ENCODE assay signal across 26 cellular contexts in the genomic region with DNA sequence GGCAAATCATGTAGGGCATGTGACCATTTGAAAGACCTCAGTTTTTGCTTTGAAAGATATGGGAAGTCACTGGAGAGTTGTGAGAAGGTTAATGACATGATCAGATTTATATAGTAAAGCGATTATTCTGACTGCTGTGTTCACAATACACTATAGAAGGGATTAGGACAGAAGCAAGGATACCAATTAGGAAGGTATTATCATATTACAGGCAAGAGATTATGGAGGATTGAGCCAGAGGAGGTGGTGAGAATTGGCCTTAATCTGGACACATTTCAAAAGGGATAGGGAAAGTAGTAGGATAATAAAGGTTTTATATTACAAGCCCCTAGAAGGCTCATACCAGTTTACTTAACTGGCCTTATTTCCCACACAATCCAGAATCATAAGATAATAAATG.
"Had no signal": no experiment of that assay in that cellular context is flagged by ENCODE, and none has a peak within 500 bp of the region (broad histone marks: within the 10 kb centered on the region; RNA-seq: fewer than 3 reads in every experiment).

No MANE protein-coding gene starts in this region.

- H3K4me1 ChIP-seq: esophagus muscularis mucosa, gastrocnemius medialis, right lobe of liver, testis, transverse colon had no signal

- H3K36me3 ChIP-seq: esophagus muscularis mucosa, gastrocnemius medialis, right lobe of liver, transverse colon had no signal

- H3K9me3 Mint-ChIP-seq: activated CD4-positive, alpha-beta memory T cell treated with anti-CD3 and anti-CD28 coated beads for 36 hours; activated CD4-positive, alpha-beta T cell treated with anti-CD3 and anti-CD28 coated beads, Interleukin-2, amount 10 ng/mL, durations not matched to agents 24 days and 14 days; activated naive CD8-positive, alpha-beta T cell treated with anti-CD3 and anti-CD28 coated beads, Interleukin-2, amount 50 U/mL, for 24 hours; activated T-cell treated with anti-CD3 and anti-CD28 coated beads, Interleukin-2, amount 50 U/mL, for 4 hours; activated T-helper 17 cell treated with anti-CD3 and anti-CD28 coated beads, Interleukin-2, amount 50 U/mL, for 72 hours; central memory CD8-positive, alpha-beta T cell; dendritic cell treated with granulocyte-macrophage colony-stimulating factor and Interleukin-4, amounts not matched to agents 40 ng/mL and 50 ng/mL, for 4 days; nephron had no signal

- DNase-seq: activated CD4-positive, alpha-beta memory T cell treated with anti-CD3 and anti-CD28 coated beads for 36 hours; activated CD4-positive, alpha-beta T cell treated with anti-CD3 and anti-CD28 coated beads, Interleukin-2, amount 10 ng/mL, durations not matched to agents 24 days and 14 days; activated CD4-positive, CD25-positive, alpha-beta regulatory T cell treated with anti-CD3 and anti-CD28 coated beads, Interleukin-2, amount 50 U/mL, for 72 hours; activated gamma-delta T cell treated with Interleukin-2 at 50 U/mL for 16 hours; activated naive CD4-positive, alpha-beta T cell treated with anti-CD3 and anti-CD28 coated beads, Interleukin-2, amount 50 U/mL, for 16 hours; activated naive CD8-positive, alpha-beta T cell treated with anti-CD3 and anti-CD28 coated beads, Interleukin-2, amount 50 U/mL, for 24 hours; activated T-cell treated with anti-CD3 and anti-CD28 coated beads, Interleukin-2, amount 50 U/mL, for 4 hours; amygdala; endodermal cell; gastrocnemius medialis; glutamatergic neuron; islet precursor cell; left cardiac atrium; left ventricle myocardium superior; right lobe of liver; stimulated activated CD4-positive, alpha-beta T cell treated with anti-CD3 and anti-CD28 coated beads, Interleukin-2, amount 100 ng/mL, for 48 hours; stimulated activated naive CD4-positive, alpha-beta T cell treated with Interleukin-2 at 50 U/mL for 16 hours; T-helper 17 cell; T1000; transverse colon had no signal

- H3K27ac ChIP-seq: esophagus muscularis mucosa, gastrocnemius medialis, right lobe of liver, testis, transverse colon had no signal

- ATAC-seq: activated naive CD8-positive, alpha-beta T cell treated with anti-CD3 and anti-CD28 coated beads, Interleukin-2, amount 50 U/mL, for 24 hours; activated T-cell treated with anti-CD3 and anti-CD28 coated beads, Interleukin-2, amount 50 U/mL, for 4 hours; activated T-helper 17 cell treated with anti-CD3 and anti-CD28 coated beads, Interleukin-2, amount 50 U/mL, for 72 hours; gastrocnemius medialis; left cardiac atrium; left ventricle myocardium superior; right lobe of liver; T-helper 17 cell had no signal

- H3K9me3 ChIP-seq: esophagus muscularis mucosa, gastrocnemius medialis, right lobe of liver, testis, transverse colon had no signal

- H3K27me3 ChIP-seq: esophagus muscularis mucosa, gastrocnemius medialis, testis, transverse colon had no signal

- H3K36me3 Mint-ChIP-seq: activated CD4-positive, alpha-beta memory T cell treated with anti-CD3 and anti-CD28 coated beads for 36 hours had no signal

- H3K4me3 ChIP-seq: esophagus muscularis mucosa, gastrocnemius medialis, right lobe of liver, testis, transverse colon had no signal

- H3K27me3 Mint-ChIP-seq: activated CD4-positive, alpha-beta memory T cell treated with anti-CD3 and anti-CD28 coated beads for 36 hours; activated CD4-positive, alpha-beta T cell treated with anti-CD3 and anti-CD28 coated beads, Interleukin-2, amount 10 ng/mL, durations not matched to agents 24 days and 14 days; activated naive CD8-positive, alpha-beta T cell treated with anti-CD3 and anti-CD28 coated beads, Interleukin-2, amount 50 U/mL, for 24 hours; activated T-helper 17 cell treated with anti-CD3 and anti-CD28 coated beads, Interleukin-2, amount 50 U/mL, for 72 hours; central memory CD8-positive, alpha-beta T cell; dendritic cell treated with granulocyte-macrophage colony-stimulating factor and Interleukin-4, amounts not matched to agents 40 ng/mL and 50 ng/mL, for 4 days; T-helper 17 cell had no signal

- H3K4me3 Mint-ChIP-seq: activated CD4-positive, alpha-beta memory T cell treated with anti-CD3 and anti-CD28 coated beads for 36 hours; activated CD4-positive, alpha-beta T cell treated with anti-CD3 and anti-CD28 coated beads, Interleukin-2, amount 10 ng/mL, durations not matched to agents 24 days and 14 days; activated naive CD8-positive, alpha-beta T cell treated with anti-CD3 and anti-CD28 coated beads, Interleukin-2, amount 50 U/mL, for 24 hours; activated T-cell treated with anti-CD3 and anti-CD28 coated beads, Interleukin-2, amount 50 U/mL, for 4 hours; activated T-helper 17 cell treated with anti-CD3 and anti-CD28 coated beads, Interleukin-2, amount 50 U/mL, for 72 hours; central memory CD8-positive, alpha-beta T cell; dendritic cell treated with granulocyte-macrophage colony-stimulating factor and Interleukin-4, amounts not matched to agents 40 ng/mL and 50 ng/mL, for 4 days; endodermal cell; nephron; T-helper 17 cell had no signal

- H3K4me1 Mint-ChIP-seq: activated CD4-positive, alpha-beta T cell treated with anti-CD3 and anti-CD28 coated beads, Interleukin-2, amount 10 ng/mL, durations not matched to agents 24 days and 14 days; activated naive CD8-positive, alpha-beta T cell treated with anti-CD3 and anti-CD28 coated beads, Interleukin-2, amount 50 U/mL, for 24 hours; activated T-helper 17 cell treated with anti-CD3 and anti-CD28 coated beads, Interleukin-2, amount 50 U/mL, for 72 hours; central memory CD8-positive, alpha-beta T cell; nephron; T-helper 17 cell had no signal

- H3K27ac Mint-ChIP-seq: activated CD4-positive, alpha-beta memory T cell treated with anti-CD3 and anti-CD28 coated beads for 36 hours; activated CD4-positive, alpha-beta T cell treated with anti-CD3 and anti-CD28 coated beads, Interleukin-2, amount 10 ng/mL, durations not matched to agents 24 days and 14 days; activated naive CD8-positive, alpha-beta T cell treated with anti-CD3 and anti-CD28 coated beads, Interleukin-2, amount 50 U/mL, for 24 hours; activated T-helper 17 cell treated with anti-CD3 and anti-CD28 coated beads, Interleukin-2, amount 50 U/mL, for 72 hours; dendritic cell treated with granulocyte-macrophage colony-stimulating factor and Interleukin-4, amounts not matched to agents 40 ng/mL and 50 ng/mL, for 4 days; endodermal cell; nephron; T-helper 17 cell had no signal
